Comparison of ENCODE assay signal across 2 cellular contexts in genomic region chr1:110634455-110635281, GRCh38.
TF ChIP-seq lines count a peak whose summit lies in the region.

No MANE protein-coding gene starts in this region.

TF ChIP-seq in SK-N-SH, 30 proteins besides CTCF, POLR2A, EP300 and RAD21 (continued from another document):
- TF ChIP-seq TCF12 (IDR thresholded peaks at IDR 0.05) (peak; percentile 81), CHD2 (IDR thresholded peaks at IDR 0.05; ENCODE audit: low read length, partially characterized antibody) (no peak), FOXJ3 (CRISPR knock-in tag; IDR thresholded peaks at IDR 0.05) (no peak)

TF ChIP-seq in SK-N-SH treated with all-trans-retinoic acid at 6 μM for 48 hours, 23 proteins besides CTCF, POLR2A, EP300 and RAD21 (continued from another document):
- TF ChIP-seq, protein P1, sequence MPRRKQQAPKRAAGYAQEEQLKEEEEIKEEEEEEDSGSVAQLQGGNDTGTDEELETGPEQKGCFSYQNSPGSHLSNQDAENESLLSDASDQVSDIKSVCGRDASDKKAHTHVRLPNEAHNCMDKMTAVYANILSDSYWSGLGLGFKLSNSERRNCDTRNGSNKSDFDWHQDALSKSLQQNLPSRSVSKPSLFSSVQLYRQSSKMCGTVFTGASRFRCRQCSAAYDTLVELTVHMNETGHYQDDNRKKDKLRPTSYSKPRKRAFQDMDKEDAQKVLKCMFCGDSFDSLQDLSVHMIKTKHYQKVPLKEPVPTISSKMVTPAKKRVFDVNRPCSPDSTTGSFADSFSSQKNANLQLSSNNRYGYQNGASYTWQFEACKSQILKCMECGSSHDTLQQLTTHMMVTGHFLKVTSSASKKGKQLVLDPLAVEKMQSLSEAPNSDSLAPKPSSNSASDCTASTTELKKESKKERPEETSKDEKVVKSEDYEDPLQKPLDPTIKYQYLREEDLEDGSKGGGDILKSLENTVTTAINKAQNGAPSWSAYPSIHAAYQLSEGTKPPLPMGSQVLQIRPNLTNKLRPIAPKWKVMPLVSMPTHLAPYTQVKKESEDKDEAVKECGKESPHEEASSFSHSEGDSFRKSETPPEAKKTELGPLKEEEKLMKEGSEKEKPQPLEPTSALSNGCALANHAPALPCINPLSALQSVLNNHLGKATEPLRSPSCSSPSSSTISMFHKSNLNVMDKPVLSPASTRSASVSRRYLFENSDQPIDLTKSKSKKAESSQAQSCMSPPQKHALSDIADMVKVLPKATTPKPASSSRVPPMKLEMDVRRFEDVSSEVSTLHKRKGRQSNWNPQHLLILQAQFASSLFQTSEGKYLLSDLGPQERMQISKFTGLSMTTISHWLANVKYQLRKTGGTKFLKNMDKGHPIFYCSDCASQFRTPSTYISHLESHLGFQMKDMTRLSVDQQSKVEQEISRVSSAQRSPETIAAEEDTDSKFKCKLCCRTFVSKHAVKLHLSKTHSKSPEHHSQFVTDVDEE (CRISPR knock-in tag; IDR thresholded peaks at IDR 0.05): no peak
- TF ChIP-seq ARNTL (CRISPR knock-in tag; IDR thresholded peaks at IDR 0.05; ENCODE audit: borderline replicate concordance, low read depth) (no peak), ZNF8 (CRISPR knock-in tag; IDR thresholded peaks at IDR 0.05) (no peak), ESRRG (CRISPR knock-in tag; IDR thresholded peaks at IDR 0.05) (no peak), ISL1 (CRISPR knock-in tag; IDR thresholded peaks at IDR 0.05) (no peak), GLIS3 (CRISPR knock-in tag; IDR thresholded peaks at IDR 0.05) (no peak), BACH2 (CRISPR knock-in tag; IDR thresholded peaks at IDR 0.05; ENCODE audit: borderline replicate concordance) (no peak), ZC3H10 (CRISPR knock-in tag; IDR thresholded peaks at IDR 0.05) (no peak), ZFP30 (CRISPR knock-in tag; IDR thresholded peaks at IDR 0.05) (no peak), PATZ1 (CRISPR knock-in tag; IDR thresholded peaks at IDR 0.05; ENCODE audit: borderline replicate concordance) (no peak)
- TF ChIP-seq, protein P2, sequence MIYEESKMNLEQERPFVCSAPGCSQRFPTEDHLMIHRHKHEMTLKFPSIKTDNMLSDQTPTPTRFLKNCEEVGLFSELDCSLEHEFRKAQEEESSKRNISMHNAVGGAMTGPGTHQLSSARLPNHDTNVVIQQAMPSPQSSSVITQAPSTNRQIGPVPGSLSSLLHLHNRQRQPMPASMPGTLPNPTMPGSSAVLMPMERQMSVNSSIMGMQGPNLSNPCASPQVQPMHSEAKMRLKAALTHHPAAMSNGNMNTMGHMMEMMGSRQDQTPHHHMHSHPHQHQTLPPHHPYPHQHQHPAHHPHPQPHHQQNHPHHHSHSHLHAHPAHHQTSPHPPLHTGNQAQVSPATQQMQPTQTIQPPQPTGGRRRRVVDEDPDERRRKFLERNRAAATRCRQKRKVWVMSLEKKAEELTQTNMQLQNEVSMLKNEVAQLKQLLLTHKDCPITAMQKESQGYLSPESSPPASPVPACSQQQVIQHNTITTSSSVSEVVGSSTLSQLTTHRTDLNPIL (CRISPR knock-in tag; IDR thresholded peaks at IDR 0.05; ENCODE audit: low read depth): no peak
